8 cellular contexts compared by ENCODE assay signal in the genomic region with DNA sequence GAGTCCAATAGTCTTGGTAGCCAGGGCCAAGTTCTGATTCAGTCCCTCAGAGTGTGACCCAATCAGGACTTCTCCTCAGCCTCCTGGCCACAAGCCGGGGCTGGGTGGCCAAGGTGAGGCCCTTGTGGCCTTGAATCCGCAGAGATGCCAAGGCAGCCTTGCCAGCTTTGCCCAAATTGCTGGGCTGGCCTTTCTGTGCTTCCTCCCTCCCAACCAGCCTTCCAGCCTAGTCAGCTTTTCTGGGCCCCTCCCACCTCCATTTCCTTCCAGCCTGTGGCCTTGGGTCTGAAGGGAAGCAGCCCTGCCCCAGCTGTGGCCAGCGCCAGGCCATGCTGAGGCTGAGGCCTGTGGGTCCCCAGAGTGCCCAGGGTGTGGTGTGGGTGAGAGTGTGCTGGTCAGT. TPM values are rescaled to one million over a fixed set of nuclear protein-coding genes. Genes with fewer than 3 reads are reported as not detected.
A peak's percentile ranks its signal among the peaks of the same experiment; 100 is the strongest.
DNase-seq lines count a peak whose midpoint lies in the region; ATAC-seq and TF ChIP-seq lines count a peak whose summit lies in the region.

No MANE protein-coding gene starts in this region.

- peaks cover 19% of the 10 kb centered on the region for H3K4me1 ChIP-seq in mammary epithelial cell (ENCODE audit: insufficient read depth, low read length)
- peaks cover 31 to 42% (median 39%) of the 10 kb centered on the region in 4 donors for H3K4me1 ChIP-seq in upper lobe of left lung

- no peak for TF ChIP-seq EP300 in upper lobe of left lung (IDR thresholded peaks at IDR 0.05)

- no peaks in the 10 kb centered on the region for H3K9me3 Mint-ChIP-seq in activated CD4-positive, alpha-beta T cell treated with anti-CD3 and anti-CD28 coated beads for 36 hours (ENCODE audit: low read depth)

- intact Hi-C loops in activated CD4-positive, alpha-beta T cell treated with anti-CD3 and anti-CD28 coated beads for 36 hours (cut with DNase I, micrococcal nuclease), result no loop called here
- intact Hi-C loops in mammary epithelial cell (cut with micrococcal nuclease), result no loop called here

- TF ChIP-seq POLR2A in upper lobe of left lung (IDR thresholded peaks at IDR 0.05), result peak in 1 of 4 donors; percentile 61

- H4K20me1 ChIP-seq in mammary epithelial cell (ENCODE audit: insufficient read depth, low read length), result no peaks in the 10 kb centered on the region

- ATAC-seq in activated CD4-positive, alpha-beta T cell treated with anti-CD3 and anti-CD28 coated beads for 36 hours, result no peak
- ATAC-seq in upper lobe of left lung (ENCODE audit: low FRiP score in 2 of 2), result peak; percentile 75 to 81

- H2AFZ ChIP-seq in mammary epithelial cell (ENCODE audit: low read depth, low read length), result peak overlapping the region; percentile 75

- BruUV-seq in mammary epithelial cell (replicated peaks; lab: Mats Ljungman, UMichigan), result no TSS peak

- H3K27me3 ChIP-seq in mammary epithelial cell (ENCODE audit: insufficient read depth, low read length) (no peaks in the 10 kb centered on the region), upper lobe of left lung (no peaks in the 10 kb centered on the region)

- H3K36me3 ChIP-seq in mammary epithelial cell (ENCODE audit: insufficient read depth, low read length), result no peaks in the 10 kb centered on the region
- H3K36me3 ChIP-seq in upper lobe of left lung, result no peaks in the 10 kb centered on the region

- dilution Hi-C loops in mammary epithelial cell (cut with HindIII; ENCODE audit: low sequenced_read_pairs), result no loop called here

- H3K27ac Mint-ChIP-seq in activated CD4-positive, alpha-beta T cell treated with anti-CD3 and anti-CD28 coated beads for 36 hours, result peak overlapping the region; percentile 42

- H3K4me3 Mint-ChIP-seq in activated CD4-positive, alpha-beta T cell treated with anti-CD3 and anti-CD28 coated beads for 36 hours, result no peak overlapping the region

- no peak overlapping the region for H3K9ac ChIP-seq in mammary epithelial cell (ENCODE audit: insufficient read depth, low read length)

- H3K27ac ChIP-seq in mammary epithelial cell (ENCODE audit: insufficient read depth, low read depth, low read length) (no peak overlapping the region), upper lobe of left lung (peak overlapping the region; percentile 39 to 87 (median 79))

- POLR2A ChIA-PET in activated CD4-positive, alpha-beta T cell treated with anti-CD3 and anti-CD28 coated beads for 36 hours (lab: Charles Lee), result no interaction called here

- 70% methylated on average over 1 of the region's 3 CpGs for WGBS in mammary epithelial cell (ENCODE audit: low coverage, missing lambda C conversion rate)
- WGBS in upper lobe of left lung, 2 donors, result 63 to 72% methylated on average over 1 to 2 of the region's 3 CpGs

- no peaks in the 10 kb centered on the region for H3K79me2 ChIP-seq in mammary epithelial cell (ENCODE audit: insufficient read depth, low read length)

- H3K4me2 ChIP-seq in mammary epithelial cell (ENCODE audit: insufficient read depth, low read depth, low read length), result peak overlapping the region; percentile 4

- H3K27me3 Mint-ChIP-seq in activated CD4-positive, alpha-beta T cell treated with anti-CD3 and anti-CD28 coated beads for 36 hours, result no peaks in the 10 kb centered on the region

- peaks cover 25% of the 10 kb centered on the region for H3K4me1 Mint-ChIP-seq in activated CD4-positive, alpha-beta T cell treated with anti-CD3 and anti-CD28 coated beads for 36 hours

- CTCF ChIA-PET in activated CD4-positive, alpha-beta T cell treated with anti-CD3 and anti-CD28 coated beads for 36 hours (lab: Charles Lee), result interaction anchor here (0.5 to 1.1 kb wide), 3 partner anchors 10 to 67 kb away, joined by 3 read pairs; no protein-coding TSS in a partner anchor
- CTCF ChIA-PET in mammary epithelial cell (lab: Charles Lee; ENCODE audit: low non-redundant PET), result no interaction called here

- H3K4me3 ChIP-seq in mammary epithelial cell (replicated peaks in 1 of 3; ENCODE audit: insufficient read depth in 1 of 3, low read depth in 2 of 3, low read length in 3 of 3) (no peak overlapping the region), upper lobe of left lung (no peak overlapping the region)

- TF ChIP-seq CTCF in mammary epithelial cell (conservative IDR thresholded peaks at IDR 0.05 in 1 of 2, IDR thresholded peaks at IDR 0.05 in 1 of 2; ENCODE audit: extremely low read depth in 1 of 2, insufficient read depth in 1 of 2, low read depth in 1 of 2, low read length in 2 of 2) (no peak), upper lobe of left lung (IDR thresholded peaks at IDR 0.05) (no peak)

- H3K9me3 ChIP-seq in mammary epithelial cell (replicated peaks; ENCODE audit: insufficient read depth, low read length), result no peaks in the 10 kb centered on the region
- no peaks in the 10 kb centered on the region for H3K9me3 ChIP-seq in upper lobe of left lung

- no peaks in the 10 kb centered on the region for H3K36me3 Mint-ChIP-seq in activated CD4-positive, alpha-beta T cell treated with anti-CD3 and anti-CD28 coated beads for 36 hours (ENCODE audit: low read depth)

- DNase-seq in activated CD4-positive, alpha-beta T cell treated with anti-CD3 and anti-CD28 coated beads for 36 hours, result no peak
- DNase-seq in activated CD4-positive, alpha-beta T cell treated with anti-CD3 and anti-CD28 coated beads, Interleukin-2, amount 50 U/mL, for 1 hour, result no peak
- DNase-seq in mammary epithelial cell (no peak), lung microvascular endothelial cell (ENCODE audit: low read depth in 2 of 2) (peak; percentile 46 to 61), upper lobe of left lung (peak; percentile 80 to 82), NCI-H510A treated with DMSO at 0.1 percent for 48 hours (lab: John Stamatoyannopoulos, UW) (no peak), OCI-M2 (lab: John Stamatoyannopoulos, UW; ENCODE audit: unreplicated experiment) (no peak), OCI-M1 (lab: John Stamatoyannopoulos, UW) (no peak)

- in situ Hi-C loops in mammary epithelial cell (cut with MboI; ENCODE audit: low sequenced_read_pairs in 2 of 2), result no loop called here

RNA-seq across cellular contexts. Expression of gene ANKDD1A, which starts 34.3 kb away (rescaled TPM):
- 1 to 10 TPM in 1 of 2 experiments, under 1 TPM in 1; 0.81 to 1.0 TPM for total RNA-seq in activated CD4-positive, alpha-beta T cell treated with anti-CD3 and anti-CD28 coated beads for 36 hours
- total RNA-seq in mammary epithelial cell (1 to 10 TPM in 1 of 2 donors, under 1 TPM in 1; 0.83 to 1.6 TPM), lung microvascular endothelial cell (3.0 and 3.7 TPM in 2 replicates), upper lobe of left lung (10 to 100 TPM in 2 of 6 donors, 1 to 10 TPM in 4; 4.8 to 13.1 (median 6.2) TPM)
- 2.3 TPM for polyA plus RNA-seq in mammary epithelial cell
- polyA minus RNA-seq in mammary epithelial cell, result not detected

RNA-seq across cellular contexts. Expression of gene PLEKHO2, which starts 35.7 kb away (rescaled TPM):
- total RNA-seq in activated CD4-positive, alpha-beta T cell treated with anti-CD3 and anti-CD28 coated beads for 36 hours, result 10 to 100 TPM; 11.4 to 13.3 TPM
- 1 to 10 TPM; 6.0 to 7.5 TPM for total RNA-seq in mammary epithelial cell
- polyA plus RNA-seq in mammary epithelial cell, result 11.3 TPM
- polyA minus RNA-seq in mammary epithelial cell, result 8.8 TPM
- 47.1 and 62.7 TPM in 2 replicates for total RNA-seq in lung microvascular endothelial cell
- 10 to 100 TPM; 21.9 to 83.0 (median 51.3) TPM for total RNA-seq in upper lobe of left lung

RNA-seq across cellular contexts. Expression of gene PIF1, which starts 52.0 kb away (rescaled TPM):
- 10 to 100 TPM; 30.0 to 36.3 TPM for total RNA-seq in activated CD4-positive, alpha-beta T cell treated with anti-CD3 and anti-CD28 coated beads for 36 hours
- total RNA-seq in mammary epithelial cell (10 to 100 TPM in 1 of 2 donors, under 1 TPM in 1; 0.83 to 17.3 TPM), lung microvascular endothelial cell (1.8 and 5.4 TPM in 2 replicates), upper lobe of left lung (1 to 10 TPM in 4 of 6 donors, under 1 TPM in 2; 0.61 to 6.2 (median 1.1) TPM)
- 10.7 TPM for polyA plus RNA-seq in mammary epithelial cell
- polyA minus RNA-seq in mammary epithelial cell, result 7.1 TPM

Comparison
In these comparisons a context has a peak if more than half of its experiments do, and no peak if none do; other contexts are left out.
1. DNase-seq: peak in lung microvascular endothelial cell (2 of 2) and upper lobe of left lung (2 of 2); none in activated CD4-positive, alpha-beta T cell treated with anti-CD3 and anti-CD28 coated beads for 36 hours (single experiment), activated CD4-positive, alpha-beta T cell treated with anti-CD3 and anti-CD28 coated beads, Interleukin-2, amount 50 U/mL, for 1 hour (single experiment), mammary epithelial cell (single experiment), NCI-H510A treated with DMSO at 0.1 percent for 48 hours (single experiment), OCI-M2 (single experiment) and OCI-M1 (single experiment).